ENCODE assay signal across 9 cellular contexts in genomic region chr22:41915035-41915782, GRCh38. TPM values are rescaled to one million over a fixed set of nuclear protein-coding genes. Genes with fewer than 3 reads are reported as not detected.
A peak's percentile ranks its signal among the peaks of the same experiment; 100 is the strongest.
DNase-seq lines count a peak whose midpoint lies in the region; ATAC-seq and TF ChIP-seq lines count a peak whose summit lies in the region.
"Had no signal": no experiment of that assay in that cellular context is flagged by ENCODE, and none has a peak within 500 bp of the region (broad histone marks: within the 10 kb centered on the region; RNA-seq: fewer than 3 reads in every experiment).

TSS of gene SHISA8 (minus strand) at chr22:41915074. CDS start at chr22:41914667, 407 bp downstream.

- peaks cover 44% of the 10 kb centered on the region for H3K27me3 ChIP-seq in WERI-Rb-1 (ENCODE audit: insufficient read depth, low read depth, severe bottlenecking)
- H3K27me3 ChIP-seq in mononuclear cell (ENCODE audit: insufficient read depth, low read length) = peaks cover 49% of the 10 kb centered on the region
- H3K27me3 ChIP-seq in stomach = peaks cover 13 to 100% (median 90%) of the 10 kb centered on the region in 3 donors

- no peak for ATAC-seq in HG03097 (IDR thresholded peaks at IDR 0.05; ENCODE audit: low FRiP score, unreplicated experiment)
- ATAC-seq in GM19035 (IDR thresholded peaks at IDR 0.05; ENCODE audit: unreplicated experiment) = no peak

- TF ChIP-seq EP300 in stomach (IDR thresholded peaks at IDR 0.05) = no peak

- H3K4me1 ChIP-seq in mononuclear cell (ENCODE audit: insufficient read depth, low read length) (peaks cover 53% of the 10 kb centered on the region), stomach (peaks cover 36 to 61% (median 53%) of the 10 kb centered on the region in 4 donors)

- DNase-seq in NCI-H510A treated with DMSO at 0.1 percent for 48 hours (lab: John Stamatoyannopoulos, UW) (peak; percentile 32), NCI-H510A (lab: John Stamatoyannopoulos, UW) (no peak), WERI-Rb-1 (peak; percentile 65), cerebellar cortex (ENCODE audit: low spot score) (peak; percentile 69), stomach (peak; percentile 67)

- H3K27ac ChIP-seq in WERI-Rb-1 = no peak within 1 kb of the TSS
- no peak within 1 kb of the TSS for H3K27ac ChIP-seq in stomach

- H3K4me3 ChIP-seq in WERI-Rb-1 (ENCODE audit: low read depth, low read length) (peak within 1 kb of the TSS; percentile 26), mononuclear cell (ENCODE audit: low read length) (peak within 1 kb of the TSS; percentile 12), stomach (peak within 1 kb of the TSS; percentile 43 to 61 (median 46))

- no peaks in the 10 kb centered on the region for H3K9me3 ChIP-seq in WERI-Rb-1 (ENCODE audit: severe bottlenecking)
- H3K9me3 ChIP-seq in mononuclear cell (ENCODE audit: low read depth, low read length) = no peaks in the 10 kb centered on the region
- no peaks in the 10 kb centered on the region for H3K9me3 ChIP-seq in stomach

- 8 to 13% (median 11%) methylated on average over 29 to 62 of the region's 62 CpGs for WGBS in stomach, 5 donors

- intact Hi-C loops in stomach (cut with DNase I; ENCODE audit: low total_unique reads) = no loop called here

- no peak for TF ChIP-seq POLR2A in stomach (IDR thresholded peaks at IDR 0.05)

- TF ChIP-seq CTCF in WERI-Rb-1 (IDR thresholded peaks at IDR 0.05; ENCODE audit: low read depth, low read length) (no peak), stomach (IDR thresholded peaks at IDR 0.05) (no peak)

- no peaks in the 10 kb centered on the region for H3K36me3 ChIP-seq in WERI-Rb-1
- no peaks in the 10 kb centered on the region for H3K36me3 ChIP-seq in stomach

RNA-seq across cellular contexts. Expression of gene SHISA8, which starts in this region (rescaled TPM):
- total RNA-seq in mononuclear cell = 0.52 TPM
- total RNA-seq in stomach = not detected
- under 1 TPM in 1 of 3 donors, not detected in 2; 0.15 TPM for polyA plus RNA-seq in stomach
- total RNA-seq: Daoy had no signal

Comparison
In these comparisons a context has a peak if more than half of its experiments do, and no peak if none do; other contexts are left out.
1. Peak in DNase-seq and H3K4me3 ChIP-seq in stomach; RNA of the gene not detected or under 1 TPM.